ENCODE assay signal across 14 cellular contexts in the genomic region with DNA sequence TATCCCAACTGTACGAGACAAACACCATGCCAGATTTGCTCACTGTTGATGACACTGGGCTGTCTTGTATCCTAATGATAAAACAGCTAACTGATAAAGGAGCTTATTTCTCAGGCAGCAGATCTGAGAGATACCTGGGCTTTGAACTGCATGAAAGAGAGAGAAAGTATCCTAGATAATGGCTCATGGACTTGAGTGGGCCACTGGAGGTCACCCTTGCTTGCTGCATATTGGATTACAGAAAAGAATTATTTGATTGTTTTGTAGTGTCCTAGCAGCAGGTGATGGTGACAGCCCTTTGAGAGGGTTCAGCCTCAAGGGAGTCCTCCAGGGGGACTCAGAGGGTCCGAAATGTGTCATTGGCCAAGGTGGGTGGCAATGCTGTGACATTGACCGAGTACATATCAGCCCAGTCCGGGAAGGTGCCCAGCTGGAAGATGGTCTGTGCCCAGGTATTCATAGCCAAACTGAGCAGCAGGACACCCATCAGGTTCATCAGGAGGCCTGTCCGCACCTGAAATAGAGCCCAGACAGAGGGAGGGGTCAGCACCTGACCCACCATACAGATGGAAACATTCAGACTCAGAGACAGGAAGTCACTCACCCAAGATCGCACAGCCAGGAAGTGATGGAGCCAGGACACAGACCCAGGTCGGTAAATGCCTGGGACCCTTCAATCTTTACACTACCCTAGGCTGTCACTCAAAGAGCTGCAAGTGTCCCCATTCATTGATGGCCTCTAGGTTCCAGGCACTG. TPM values are rescaled to one million over a fixed set of nuclear protein-coding genes. Genes with fewer than 3 reads are reported as not detected.
A peak's percentile ranks its signal among the peaks of the same experiment; 100 is the strongest.
DNase-seq lines count a peak whose midpoint lies in the region; ATAC-seq, FAIRE-seq and TF ChIP-seq lines count a peak whose summit lies in the region.
"Had no signal": no experiment of that assay in that cellular context is flagged by ENCODE, and none has a peak within 500 bp of the region (broad histone marks: within the 10 kb centered on the region; RNA-seq: fewer than 3 reads in every experiment).

No MANE protein-coding gene starts in this region.

- POLR2A ChIA-PET in HepG2 (lab: Yijun Ruan, JAX), result interaction anchor here (0.7 to 2.1 kb wide), 4 partner anchors 8 to 119 kb away, joined by 3 to 10 read pairs (median 4); no protein-coding TSS in a partner anchor

- H3K27ac Mint-ChIP-seq in CD14-positive monocyte, result no peak overlapping the region
- H3K27ac Mint-ChIP-seq in HFFc6, result no peak overlapping the region
- H3K27ac Mint-ChIP-seq: CD4-positive, CD25-positive, alpha-beta regulatory T cell; stimulated activated memory B cell treated with anti-CD40 and anti-IgM and Interleukin-4, amounts not matched to agents 10 μg/mL and 1 μg/mL and 100 μg/mL, for 72 hours had no signal

- H3K9me3 ChIP-seq in RWPE2 (ENCODE audit: severe bottlenecking) (no peaks in the 10 kb centered on the region), HepG2 (ENCODE audit: low read length) (no peaks in the 10 kb centered on the region)
- H3K9me3 ChIP-seq: ovary had no signal

- no peaks in the 10 kb centered on the region for H3K4me1 Mint-ChIP-seq in CD14-positive monocyte
- H3K4me1 Mint-ChIP-seq in HFFc6 (ENCODE audit: low read depth), result peaks cover 20% of the 10 kb centered on the region

- H3K27me3 ChIP-seq in RWPE2 (ENCODE audit: insufficient read depth, poor library complexity, severe bottlenecking) (no peaks in the 10 kb centered on the region), HepG2 (ENCODE audit: control insufficient read depth in 1 of 2, insufficient read depth in 2 of 2, low read length in 2 of 2) (no peaks in the 10 kb centered on the region)
- H3K27me3 ChIP-seq: ovary had no signal

- no peak overlapping the region for H2AFZ ChIP-seq in HepG2 (ENCODE audit: low read length)

- H3K9ac ChIP-seq in HepG2 (ENCODE audit: insufficient read depth, low read depth, low read length), result no peak overlapping the region

- intact Hi-C loops in CD14-positive monocyte (cut with micrococcal nuclease) (loop anchor here (5.0 to 10.0 kb wide), 3 partner anchors 33 to 125 kb away; partner anchors contain the start of gene TP53RK (in 1 of the 2)), HepG2 (cut with micrococcal nuclease; ENCODE audit: unreplicated experiment) (loop anchor here (1.0 to 5.0 kb wide), 4 partner anchors 38 to 139 kb away; partner anchors contain the start of gene SLC13A3)

- no TSS peak for BruUV-seq in HepG2 (replicated peaks; lab: Mats Ljungman, UMichigan)

- TF ChIP-seq POLR2A in HepG2 (IDR thresholded peaks at IDR 0.05; ENCODE audit: insufficient read depth in 1 of 2, low read depth in 2 of 2, low read length in 2 of 2), result no peak

- peak; percentile 63 for FAIRE-seq in HepG2 (lab: Jason Lieb, UNC)

- H3K4me2 ChIP-seq in HepG2 (ENCODE audit: low read depth, low read length), result no peak overlapping the region

- no peaks in the 10 kb centered on the region for H3K4me1 ChIP-seq in RWPE2 (ENCODE audit: insufficient read depth, poor library complexity, severe bottlenecking)
- H3K4me1 ChIP-seq in HepG2 (ENCODE audit: insufficient read depth, low read length), result peaks cover 84% of the 10 kb centered on the region

- H3K9me3 Mint-ChIP-seq in CD14-positive monocyte, result no peaks in the 10 kb centered on the region
- no peaks in the 10 kb centered on the region for H3K9me3 Mint-ChIP-seq in HFFc6
- H3K9me3 Mint-ChIP-seq: CD4-positive, CD25-positive, alpha-beta regulatory T cell; stimulated activated memory B cell treated with anti-CD40 and anti-IgM and Interleukin-4, amounts not matched to agents 10 μg/mL and 1 μg/mL and 100 μg/mL, for 72 hours had no signal

- TF ChIP-seq CTCF in CD14-positive monocyte (IDR thresholded peaks at IDR 0.05) (no peak), HFFc6 (IDR thresholded peaks at IDR 0.05) (0 out of 2 replicates have a peak, but pooled peaks have one; percentile 19), RWPE2 (IDR thresholded peaks at IDR 0.05; ENCODE audit: poor library complexity, severe bottlenecking) (peak; percentile 36), HepG2 (CRISPR knock-in tag; IDR thresholded peaks at IDR 0.05) (peak; percentile 85)

- ATAC-seq in RWPE2 (ENCODE audit: low read depth) (no peak), HepG2 (peak; percentile 9), GM19463 (IDR thresholded peaks at IDR 0.05; ENCODE audit: unreplicated experiment) (no peak)
- ATAC-seq: stimulated activated memory B cell treated with anti-CD40 and anti-IgM and Interleukin-4, amounts not matched to agents 10 μg/mL and 1 μg/mL and 100 μg/mL, for 72 hours had no signal

- in situ Hi-C loops in HepG2 (cut with HindIII; ENCODE audit: extremely low pct_ligation_motif_present, low pct_unique_long_range_greater_than_20kb), result loop anchor here (5.0 kb wide), 1 partner anchor 122 kb away; no protein-coding TSS in a partner anchor

- H3K36me3 Mint-ChIP-seq in CD14-positive monocyte, result no peaks in the 10 kb centered on the region
- no peaks in the 10 kb centered on the region for H3K36me3 Mint-ChIP-seq in HFFc6 (ENCODE audit: low read depth)
- H3K36me3 Mint-ChIP-seq: CD4-positive, CD25-positive, alpha-beta regulatory T cell; stimulated activated memory B cell treated with anti-CD40 and anti-IgM and Interleukin-4, amounts not matched to agents 10 μg/mL and 1 μg/mL and 100 μg/mL, for 72 hours had no signal

- H3K36me3 ChIP-seq in RWPE2 (ENCODE audit: low read depth), result no peaks in the 10 kb centered on the region
- H3K36me3 ChIP-seq in HepG2 (replicated peaks in 1 of 2; ENCODE audit: control insufficient read depth in 1 of 2, insufficient read depth in 2 of 2, low read length in 2 of 2), result no peaks in the 10 kb centered on the region; a peak in 1 of 5 replicates
- H3K36me3 ChIP-seq: ovary had no signal

- TF ChIP-seq EP300 in HepG2 (IDR thresholded peaks at IDR 0.05; ENCODE audit: low read depth in 2 of 2, low read length in 2 of 2) (no peak), HepG2 (CRISPR knock-in tag; IDR thresholded peaks at IDR 0.05; ENCODE audit: borderline replicate concordance) (no peak)

- H3K27ac ChIP-seq in RWPE2 (ENCODE audit: poor library complexity, severe bottlenecking) (no peak overlapping the region), HepG2 (ENCODE audit: extremely low read length, insufficient read depth, low read length) (no peak overlapping the region)
- H3K27ac ChIP-seq: ovary had no signal

- DNase-seq in CD14-positive monocyte (ENCODE audit: low spot score) (peak; percentile 43), HFFc6 (no peak), RWPE2 (ENCODE audit: low spot score) (no peak), HepG2 (ENCODE audit: low spot score) (peak; percentile 66), H4 (ENCODE audit: low spot score) (no peak), dedifferentiated amniotic fluid mesenchymal stem cell (ENCODE audit: extremely low spot score) (no peak), retina (no peak)
- DNase-seq: aorta; CD4-positive, CD25-positive, alpha-beta regulatory T cell; ovary; T1000 had no signal

- H3K4me3 Mint-ChIP-seq in CD14-positive monocyte (no peak overlapping the region), HFFc6 (no peak overlapping the region)
- H3K4me3 Mint-ChIP-seq: CD4-positive, CD25-positive, alpha-beta regulatory T cell; stimulated activated memory B cell treated with anti-CD40 and anti-IgM and Interleukin-4, amounts not matched to agents 10 μg/mL and 1 μg/mL and 100 μg/mL, for 72 hours had no signal

- no peaks in the 10 kb centered on the region for H4K20me1 ChIP-seq in HepG2 (ENCODE audit: insufficient read depth, low read length)

- no peaks in the 10 kb centered on the region for H3K79me2 ChIP-seq in HepG2 (ENCODE audit: insufficient read depth, low read length)

- H3K4me3 ChIP-seq in RWPE2 (ENCODE audit: severe bottlenecking), result no peak overlapping the region
- no peak overlapping the region for H3K4me3 ChIP-seq in HepG2 (replicated peaks in 1 of 3; ENCODE audit: insufficient read depth in 1 of 3, low read depth in 2 of 3, low read length in 3 of 3)
- H3K4me3 ChIP-seq: lung, ovary had no signal

- CTCF ChIA-PET in HepG2 (lab: Yijun Ruan, JAX; ENCODE audit: low intra/inter-chr PET ratio, low total read pairs), result interaction anchor here (3.4 kb wide), 1 partner anchor 122 kb away, joined by 19 read pairs; no protein-coding TSS in a partner anchor

- TF ChIP-seq RAD21 in HepG2 (CRISPR knock-in tag; IDR thresholded peaks at IDR 0.05), result peak; percentile 80

- 93% methylated on average over 7 of the region's 7 CpGs for WGBS in HepG2 (ENCODE audit: low lambda C conversion rate)

- peaks cover 4 to 6% (median 5%) of the 10 kb centered on the region in 3 donors for H3K27me3 Mint-ChIP-seq in CD14-positive monocyte (ENCODE audit: low read depth in 3 of 3)
- H3K27me3 Mint-ChIP-seq in HFFc6 (ENCODE audit: insufficient read depth), result peaks cover 6% of the 10 kb centered on the region
- H3K27me3 Mint-ChIP-seq: stimulated activated memory B cell treated with anti-CD40 and anti-IgM and Interleukin-4, amounts not matched to agents 10 μg/mL and 1 μg/mL and 100 μg/mL, for 72 hours had no signal

RNA-seq across cellular contexts. Expression of gene OCSTAMP, which starts 9.4 kb away (rescaled TPM):
- polyA plus RNA-seq in CD14-positive monocyte, result not detected
- total RNA-seq in HFFc6 (2021; fragmentation: NEBNext Ultra II Directional; extraction: Animal tissue kit (Norgen Biotek cat#: 25700)), result not detected
- not detected in 2 replicates for total RNA-seq in HepG2 (2016; rRNA removed; fragmentation: Illumina TruSeq; extraction: Trizol)
- not detected in 2 replicates for total RNA-seq in HepG2 (2016; cell fraction: cytosol; rRNA removed; fragmentation: Illumina TruSeq; extraction: Trizol; ENCODE audit: low read depth)
- total RNA-seq in HepG2 (2016; cell fraction: insoluble cytoplasmic fraction; rRNA removed; fragmentation: Illumina TruSeq; extraction: Trizol), result not detected in 2 replicates
- total RNA-seq in HepG2 (2016; cell fraction: membrane; rRNA removed; fragmentation: Illumina TruSeq; extraction: Trizol), result not detected in 2 replicates
- not detected in 2 replicates for total RNA-seq in HepG2 (2016; cell fraction: nucleus; rRNA removed; fragmentation: Illumina TruSeq; extraction: Trizol)
- not detected in 2 replicates for polyA plus RNA-seq in HepG2 (2011; rRNA removed)
- polyA plus RNA-seq in HepG2 (2011; cell fraction: cytosol; rRNA removed), result not detected in 2 replicates
- not detected in 2 replicates for polyA plus RNA-seq in HepG2 (2011; cell fraction: nucleus; rRNA removed)
- not detected in 2 replicates for polyA plus RNA-seq in HepG2 (2012)
- not detected in 2 replicates for polyA plus RNA-seq in HepG2 (2016; cell fraction: cytosol; fragmentation: Illumina TruSeq; extraction: Trizol; ENCODE audit: low read depth)
- polyA plus RNA-seq in HepG2 (2016; cell fraction: insoluble cytoplasmic fraction; fragmentation: Illumina TruSeq; extraction: Trizol; ENCODE audit: low read depth), result not detected in 2 replicates
- not detected in 2 replicates for polyA plus RNA-seq in HepG2 (2016; cell fraction: membrane; fragmentation: Illumina TruSeq; extraction: Trizol; ENCODE audit: low read depth)
- not detected in 2 replicates for polyA plus RNA-seq in HepG2 (2016; cell fraction: nucleus; fragmentation: Illumina TruSeq; extraction: Trizol; ENCODE audit: insufficient read depth, low read depth)
- polyA minus RNA-seq in HepG2 (2011; rRNA and poly(A)+ RNA removed; ENCODE audit: low replicate concordance), result not detected in 2 replicates
- not detected in 2 replicates for polyA minus RNA-seq in HepG2 (2011; cell fraction: cytosol; rRNA and poly(A)+ RNA removed)
- polyA minus RNA-seq in HepG2 (2011; cell fraction: nucleus; rRNA and poly(A)+ RNA removed), result not detected in 2 replicates
- total RNA-seq in H4 (2014; rRNA removed; shearing (Covaris generic)), result not detected in 2 replicates
- total RNA-seq: aorta; CD4-positive, CD25-positive, alpha-beta regulatory T cell; ovary had no signal
- polyA plus RNA-seq: aorta; CD4-positive, CD25-positive, alpha-beta regulatory T cell; lung had no signal

RNA-seq across cellular contexts. Expression of gene ZNF334, which starts 46.5 kb away (rescaled TPM):
- polyA plus RNA-seq in CD14-positive monocyte (not detected), HepG2 (2011; rRNA removed) (6.9 and 7.8 TPM in 2 replicates)
- total RNA-seq in HFFc6 (2021; fragmentation: NEBNext Ultra II Directional; extraction: Animal tissue kit (Norgen Biotek cat#: 25700)), result 1 to 10 TPM in 5 of 6 experiments, under 1 TPM in 1; 0.87 to 1.6 (median 1.2) TPM
- 4.8 and 5.3 TPM in 2 replicates for total RNA-seq in HepG2 (2016; rRNA removed; fragmentation: Illumina TruSeq; extraction: Trizol)
- 0.88 and 1.0 TPM in 2 replicates for total RNA-seq in HepG2 (2016; cell fraction: cytosol; rRNA removed; fragmentation: Illumina TruSeq; extraction: Trizol; ENCODE audit: low read depth)
- total RNA-seq in HepG2 (2016; cell fraction: insoluble cytoplasmic fraction; rRNA removed; fragmentation: Illumina TruSeq; extraction: Trizol), result 4.7 and 5.1 TPM in 2 replicates
- 1.7 and 2.4 TPM in 2 replicates for total RNA-seq in HepG2 (2016; cell fraction: membrane; rRNA removed; fragmentation: Illumina TruSeq; extraction: Trizol)
- 11.4 and 12.3 TPM in 2 replicates for total RNA-seq in HepG2 (2016; cell fraction: nucleus; rRNA removed; fragmentation: Illumina TruSeq; extraction: Trizol)
- 1.3 and 1.9 TPM in 2 replicates for polyA plus RNA-seq in HepG2 (2011; cell fraction: cytosol; rRNA removed)
- polyA plus RNA-seq in HepG2 (2011; cell fraction: nucleus; rRNA removed), result 15.7 and 19.6 TPM in 2 replicates
- 3.0 and 4.6 TPM in 2 replicates for polyA plus RNA-seq in HepG2 (2012)
- 0.20 and 0.32 TPM in 2 replicates for polyA plus RNA-seq in HepG2 (2016; cell fraction: cytosol; fragmentation: Illumina TruSeq; extraction: Trizol; ENCODE audit: low read depth)
- 4.3 and 4.8 TPM in 2 replicates for polyA plus RNA-seq in HepG2 (2016; cell fraction: insoluble cytoplasmic fraction; fragmentation: Illumina TruSeq; extraction: Trizol; ENCODE audit: low read depth)
- 0.69 and 0.77 TPM in 2 replicates for polyA plus RNA-seq in HepG2 (2016; cell fraction: membrane; fragmentation: Illumina TruSeq; extraction: Trizol; ENCODE audit: low read depth)
- polyA plus RNA-seq in HepG2 (2016; cell fraction: nucleus; fragmentation: Illumina TruSeq; extraction: Trizol; ENCODE audit: insufficient read depth, low read depth), result 31.6 and 32.6 TPM in 2 replicates
- 2.8 TPM in 1 of 2 replicates, not detected in the other for polyA minus RNA-seq in HepG2 (2011; rRNA and poly(A)+ RNA removed; ENCODE audit: low replicate concordance)
- polyA minus RNA-seq in HepG2 (2011; cell fraction: cytosol; rRNA and poly(A)+ RNA removed), result 1.7 and 1.8 TPM in 2 replicates
- 22.5 and 32.0 TPM in 2 replicates for polyA minus RNA-seq in HepG2 (2011; cell fraction: nucleus; rRNA and poly(A)+ RNA removed)
- total RNA-seq in H4 (2014; rRNA removed; shearing (Covaris generic)), result 0.14 TPM in 1 of 2 replicates, not detected in the other

Comparison
In these comparisons a context has a peak if more than half of its experiments do, and no peak if none do; other contexts are left out.
1. DNase-seq: peak in CD14-positive monocyte (single experiment) and HepG2 (single experiment); none in HFFc6 (single experiment), RWPE2 (single experiment), H4 (single experiment), dedifferentiated amniotic fluid mesenchymal stem cell (single experiment) and retina (single experiment).